ENCODE assay signal across 1 cellular context in genomic region chr3:141305436-141305835, GRCh38.
TF ChIP-seq lines count a peak whose summit lies in the region.

No MANE protein-coding gene starts in this region.

TF ChIP-seq in HepG2, 621 proteins besides CTCF, POLR2A, EP300 and RAD21 (continued from another document):
- TF ChIP-seq PBX3 (CRISPR knock-in tag; IDR thresholded peaks at IDR 0.05; ENCODE audit: borderline replicate concordance), result no peak
- no peak for TF ChIP-seq ZNF615 (CRISPR knock-in tag; IDR thresholded peaks at IDR 0.05; ENCODE audit: borderline replicate concordance)
TF ChIP-seq in HepG2: peak in this region for 0.
